8 cellular contexts compared by ENCODE assay signal in the genomic region with DNA sequence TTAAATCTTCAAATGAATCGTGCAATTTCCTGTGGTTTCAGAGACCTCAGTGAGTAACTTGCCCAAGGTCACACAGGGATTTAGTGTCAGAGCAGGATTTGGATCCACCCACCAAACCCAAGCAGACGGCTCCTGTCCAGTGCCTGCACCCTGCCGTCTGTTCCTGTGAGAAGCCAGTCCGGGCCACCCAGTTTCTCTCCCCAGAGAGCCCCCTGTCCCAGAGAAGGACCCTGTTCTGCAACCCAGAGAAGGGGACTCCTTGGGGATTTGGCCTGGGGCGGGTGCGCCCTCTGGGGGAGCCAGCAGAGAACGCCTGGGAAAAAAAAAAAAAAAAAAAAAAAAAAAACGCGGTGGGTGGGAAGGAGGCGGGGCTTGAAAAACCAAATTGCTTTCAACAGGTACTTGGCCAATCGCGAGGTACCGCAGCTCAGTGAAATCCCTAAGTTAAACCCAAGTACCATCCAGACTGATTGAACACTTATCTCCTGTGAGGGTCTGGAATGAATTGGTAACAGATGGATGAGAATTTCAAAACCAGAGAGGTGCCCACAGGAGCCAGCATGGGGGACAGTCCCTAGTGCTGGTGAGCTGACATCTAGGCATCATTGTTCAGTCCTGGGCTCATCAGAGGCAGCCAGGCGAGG. TPM values are rescaled to one million over a fixed set of nuclear protein-coding genes. Genes with fewer than 3 reads are reported as not detected.
DNase-seq lines count a peak whose midpoint lies in the region; ATAC-seq, FAIRE-seq and TF ChIP-seq lines count a peak whose summit lies in the region.

No MANE protein-coding gene starts in this region.

- in situ Hi-C loops in GM12878 (cut with MboI) = no loop called here

- RAD21 ChIA-PET in GM12878 (lab: Charles Lee; ENCODE audit: unreplicated experiment) = interaction anchor here (0.6 to 5.5 kb wide), 10 partner anchors 70 to 939 kb away, joined by 3 to 54 read pairs (median 3); a partner anchor contains a TSS

- intact Hi-C loops in GM12878 (cut with micrococcal nuclease; ENCODE audit: unreplicated experiment) = loop anchor here (1.0 to 5.0 kb wide), 2 partner anchors 66 to 147 kb away; no protein-coding TSS in a partner anchor

- CTCF ChIA-PET in GM12878 (lab: Yijun Ruan, JAX) = interaction anchor here (0.6 to 11.7 kb wide), 13 partner anchors 11 to 296 kb away, joined by 3 to 232 read pairs (median 4); no protein-coding TSS in a partner anchor

- no peaks in the 10 kb centered on the region for H3K9me2 ChIP-seq in DOHH2 (replicated peaks; ENCODE audit: control insufficient read depth, low read length)

- POLR2A ChIA-PET in GM12878 (lab: Charles Lee) = interaction anchor here (0.5 kb wide), 1 partner anchor 284 kb away, joined by 3 read pairs; no protein-coding TSS in a partner anchor

- H2AFZ ChIP-seq in GM12878 (ENCODE audit: control insufficient read depth, low read depth, low read length) = peak overlapping the region; percentile 79

- no peaks in the 10 kb centered on the region for H3K79me2 ChIP-seq in DOHH2 (ENCODE audit: control insufficient read depth, low read length)
- no peaks in the 10 kb centered on the region for H3K79me2 ChIP-seq in GM12878 (ENCODE audit: control insufficient read depth, insufficient read depth, low read length)

- peak; percentile 85 for TF ChIP-seq RAD21 in GM12878 (IDR thresholded peaks at IDR 0.05; ENCODE audit: insufficient read depth, low read depth, low read length)

- SMC1A ChIA-PET in GM12878 (lab: Charles Lee; ENCODE audit: uncharacterized antibody, unreplicated experiment) = interaction anchor here (0.8 to 3.2 kb wide), 11 partner anchors 9 to 153 kb away, joined by 3 to 11 read pairs (median 4); no protein-coding TSS in a partner anchor

- H3K36me3 ChIP-seq in DOHH2 (ENCODE audit: control insufficient read depth, low read length) = no peaks in the 10 kb centered on the region
- H3K36me3 ChIP-seq in HUES64 (ENCODE audit: insufficient read depth, low read length) = no peaks in the 10 kb centered on the region
- H3K36me3 ChIP-seq in GM12878 (ENCODE audit: control insufficient read depth in 2 of 2, insufficient read depth in 2 of 2, low read length in 1 of 2) = no peaks in the 10 kb centered on the region

- no peaks in the 10 kb centered on the region for H3F3A ChIP-seq in DOHH2 (ENCODE audit: control insufficient read depth, insufficient read depth)

- BruUV-seq in GM12878 (replicated peaks; lab: Mats Ljungman, UMichigan) = no TSS peak

- H3K9me3 ChIP-seq in DOHH2 (ENCODE audit: control insufficient read depth, insufficient read depth, low read length) = peaks cover 10% of the 10 kb centered on the region; the same call in 1 of the 2 replicates
- H3K9me3 ChIP-seq in HUES64 (ENCODE audit: insufficient read depth, low read depth, low read length) = peaks cover 9% of the 10 kb centered on the region
- no peaks in the 10 kb centered on the region for H3K9me3 ChIP-seq in GM12878 (replicated peaks; ENCODE audit: control insufficient read depth, insufficient read depth, low read length)

- DNase-seq in SW480 (ENCODE audit: low spot score) (peak; percentile 32), GM12878 (ENCODE audit: low read depth, low spot score) (no peak), islet precursor cell (peak; percentile 73), cortex of kidney (lab: John Stamatoyannopoulos, UW) (no peak), NCI-H2029 (lab: John Stamatoyannopoulos, UW) (no peak)
- DNase-seq in stimulated activated CD4-positive, alpha-beta T cell treated with anti-CD3 and anti-CD28 coated beads, Interleukin-1b, Interleukin-23, amount 100 ng/mL, for 48 hours = peak; percentile 30

- no peak for FAIRE-seq in GM12878 (lab: Jason Lieb, UNC)

- TF ChIP-seq CTCF in DOHH2 (IDR thresholded peaks at IDR 0.05; ENCODE audit: low read depth, low read length, poor library complexity, severe bottlenecking) (peak; percentile 65), GM12878 (IDR thresholded peaks at IDR 0.05 in 2 of 3, conservative IDR thresholded peaks at IDR 0.05 in 1 of 3; ENCODE audit: control insufficient read depth in 2 of 3, extremely low read depth in 1 of 3, insufficient read depth in 1 of 3, low read depth in 3 of 3, low read length in 3 of 3) (peak; percentile 63 to 67 (median 66))

- 16% methylated on average over 14 of the region's 14 CpGs for WGBS in HUES64
- WGBS in GM12878 (ENCODE audit: insufficient coverage, insufficient replicate concordance, low lambda C conversion rate, missing lambda C conversion rate) = 5% methylated on average over 13 of the region's 14 CpGs

- no peak overlapping the region for H3K27ac ChIP-seq in DOHH2 (ENCODE audit: low read depth, low read length)
- H3K27ac ChIP-seq in HUES64 (ENCODE audit: low read depth, low read length) = no peak overlapping the region
- no peak overlapping the region for H3K27ac ChIP-seq in GM12878 (ENCODE audit: control insufficient read depth, insufficient read depth)

- H3K27me3 ChIP-seq in DOHH2 (ENCODE audit: control insufficient read depth, low read length) (no peaks in the 10 kb centered on the region), HUES64 (ENCODE audit: insufficient read depth, low read length) (no peaks in the 10 kb centered on the region), GM12878 (replicated peaks in 1 of 2; ENCODE audit: control insufficient read depth in 2 of 2, insufficient read depth in 2 of 2, low read length in 1 of 2) (no peaks in the 10 kb centered on the region)

- H4K20me1 ChIP-seq in DOHH2 (ENCODE audit: control insufficient read depth, insufficient read depth, low read depth, low read length) (no peaks in the 10 kb centered on the region), GM12878 (ENCODE audit: control insufficient read depth, insufficient read depth) (no peaks in the 10 kb centered on the region)

- H3K4me2 ChIP-seq in DOHH2 (ENCODE audit: low read length) (peak overlapping the region; percentile 36), GM12878 (ENCODE audit: control insufficient read depth, insufficient read depth) (peak overlapping the region; percentile 66)

- no peak for TF ChIP-seq EP300 in GM12878 (IDR thresholded peaks at IDR 0.05; ENCODE audit: borderline replicate concordance in 1 of 2, control insufficient read depth in 1 of 2, low read depth in 2 of 2, low read length in 2 of 2)

- no peak overlapping the region for H3K4me3 ChIP-seq in DOHH2 (ENCODE audit: low read length)
- peak overlapping the region; percentile 32; the same call in 1 of the 2 replicates for H3K4me3 ChIP-seq in HUES64 (ENCODE audit: low read length)
- no peak overlapping the region for H3K4me3 ChIP-seq in GM12878

- H3K4me1 ChIP-seq in DOHH2 (ENCODE audit: control insufficient read depth, low read length) = peaks cover 3% of the 10 kb centered on the region; the same call in 1 of the 2 replicates
- peaks cover 3% of the 10 kb centered on the region; the same call in 1 of the 2 replicates for H3K4me1 ChIP-seq in HUES64 (ENCODE audit: insufficient read depth, low read length)
- H3K4me1 ChIP-seq in GM12878 (ENCODE audit: control insufficient read depth, insufficient read depth, low read length) = no peaks in the 10 kb centered on the region

- ATAC-seq in GM12878 = peak; percentile 79

- no peak overlapping the region for H3K9ac ChIP-seq in HUES64 (ENCODE audit: low read depth, low read length)
- no peak overlapping the region for H3K9ac ChIP-seq in GM12878 (ENCODE audit: control insufficient read depth, insufficient read depth, low read length)

- no peak for TF ChIP-seq POLR2A in GM12878 (IDR thresholded peaks at IDR 0.05; ENCODE audit: low read depth, low read length)

TF ChIP-seq in GM12878, 131 proteins besides CTCF, POLR2A, EP300 and RAD21 (continues in another document):
- peak; percentile 99 for TF ChIP-seq ZNF384 (IDR thresholded peaks at IDR 0.05; ENCODE audit: borderline replicate concordance, low read depth, low read length)
- TF ChIP-seq NFIC (IDR thresholded peaks at IDR 0.05; ENCODE audit: low read depth, low read length) = no peak
- no peak for TF ChIP-seq GATAD2B (conservative IDR thresholded peaks at IDR 0.05; ENCODE audit: low read depth)
- TF ChIP-seq, protein P1, sequence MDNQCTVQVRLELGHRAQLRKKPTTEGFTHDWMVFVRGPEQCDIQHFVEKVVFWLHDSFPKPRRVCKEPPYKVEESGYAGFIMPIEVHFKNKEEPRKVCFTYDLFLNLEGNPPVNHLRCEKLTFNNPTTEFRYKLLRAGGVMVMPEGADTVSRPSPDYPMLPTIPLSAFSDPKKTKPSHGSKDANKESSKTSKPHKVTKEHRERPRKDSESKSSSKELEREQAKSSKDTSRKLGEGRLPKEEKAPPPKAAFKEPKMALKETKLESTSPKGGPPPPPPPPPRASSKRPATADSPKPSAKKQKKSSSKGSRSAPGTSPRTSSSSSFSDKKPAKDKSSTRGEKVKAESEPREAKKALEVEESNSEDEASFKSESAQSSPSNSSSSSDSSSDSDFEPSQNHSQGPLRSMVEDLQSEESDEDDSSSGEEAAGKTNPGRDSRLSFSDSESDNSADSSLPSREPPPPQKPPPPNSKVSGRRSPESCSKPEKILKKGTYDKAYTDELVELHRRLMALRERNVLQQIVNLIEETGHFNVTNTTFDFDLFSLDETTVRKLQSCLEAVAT (IDR thresholded peaks at IDR 0.05) = no peak
- TF ChIP-seq IKZF1 (conservative IDR thresholded peaks at IDR 0.05) = no peak
- TF ChIP-seq ZNF24 (IDR thresholded peaks at IDR 0.05) = no peak
- 0 out of 2 replicates have a peak, but pooled peaks have one; percentile 47 for TF ChIP-seq YY1 (IDR thresholded peaks at IDR 0.05; ENCODE audit: low read depth, low read length)
- TF ChIP-seq SMC3 (IDR thresholded peaks at IDR 0.05; ENCODE audit: borderline replicate concordance, low read length) = peak; percentile 72
- no peak for TF ChIP-seq CREB1 (IDR thresholded peaks at IDR 0.05; ENCODE audit: low read depth)

RNA-seq across cellular contexts. Expression of a gene that starts 30.9 kb away (rescaled TPM):
- 0.95 TPM for polyA plus RNA-seq in HUES64 (2013, experiment 1 of 2)
- polyA plus RNA-seq in HUES64 (2013, experiment 2 of 2) = 1.8 TPM
- 0.54 and 0.61 TPM in 2 replicates for total RNA-seq in GM12878 (2013; cell fraction: nucleolus; rRNA removed)
- total RNA-seq in GM12878 (2014; rRNA removed) = 0.06 and 0.22 TPM in 2 replicates
- 0.09 TPM in 1 of 2 replicates, not detected in the other for total RNA-seq in GM12878 (2014; rRNA removed; fragmentation: Illumina TruSeq; extraction: Trizol)
- 0.11 TPM in 1 of 2 replicates, not detected in the other for total RNA-seq in GM12878 (2021)
- polyA plus RNA-seq in GM12878 (2011; ENCODE audit: low read depth) = not detected
- 0.10 TPM in 1 of 2 replicates, not detected in the other for polyA plus RNA-seq in GM12878 (2011; rRNA removed)
- polyA plus RNA-seq in GM12878 (2011; cell fraction: cytosol; rRNA removed) = 0.05 TPM in 1 of 2 replicates, not detected in the other
- 0.03 TPM in 1 of 2 replicates, not detected in the other for polyA plus RNA-seq in GM12878 (2011; cell fraction: nucleus; rRNA removed)
- polyA plus RNA-seq in GM12878 (2012) = 0.23 and 0.28 TPM in 2 replicates
- polyA plus RNA-seq in GM12878 (2014; fragmentation: Illumina TruSeq; extraction: Trizol) = 0.07 and 0.10 TPM in 2 replicates
- under 1 TPM; 0.02 to 0.11 TPM for polyA plus RNA-seq in GM12878 (2014; fragmentation: Nextera tagmentation; extraction: Ambion mirVana)
- polyA plus RNA-seq in GM12878 (2014; rRNA removed) = 0.04 and 0.09 TPM in 2 replicates
- polyA plus RNA-seq in GM12878 (2016; fragmentation: Nextera tagmentation; extraction: Ambion mirVana) = under 1 TPM; 0.16 to 0.30 TPM
- 0.15 TPM in 1 of 2 replicates, not detected in the other for polyA minus RNA-seq in GM12878 (2011; rRNA and poly(A)+ RNA removed)
- polyA minus RNA-seq in GM12878 (2011; cell fraction: cytosol; rRNA and poly(A)+ RNA removed) = not detected in 2 replicates
- polyA minus RNA-seq in GM12878 (2011; cell fraction: nucleus; rRNA and poly(A)+ RNA removed) = not detected in 2 replicates

Comparison
In these comparisons a context has a peak if more than half of its experiments do, and no peak if none do; other contexts are left out.
1. DNase-seq: peak in SW480 (single experiment), islet precursor cell (single experiment) and stimulated activated CD4-positive, alpha-beta T cell treated with anti-CD3 and anti-CD28 coated beads, Interleukin-1b, Interleukin-23, amount 100 ng/mL, for 48 hours (single experiment); none in GM12878 (single experiment), cortex of kidney (single experiment) and NCI-H2029 (single experiment).